In the genomic region with DNA sequence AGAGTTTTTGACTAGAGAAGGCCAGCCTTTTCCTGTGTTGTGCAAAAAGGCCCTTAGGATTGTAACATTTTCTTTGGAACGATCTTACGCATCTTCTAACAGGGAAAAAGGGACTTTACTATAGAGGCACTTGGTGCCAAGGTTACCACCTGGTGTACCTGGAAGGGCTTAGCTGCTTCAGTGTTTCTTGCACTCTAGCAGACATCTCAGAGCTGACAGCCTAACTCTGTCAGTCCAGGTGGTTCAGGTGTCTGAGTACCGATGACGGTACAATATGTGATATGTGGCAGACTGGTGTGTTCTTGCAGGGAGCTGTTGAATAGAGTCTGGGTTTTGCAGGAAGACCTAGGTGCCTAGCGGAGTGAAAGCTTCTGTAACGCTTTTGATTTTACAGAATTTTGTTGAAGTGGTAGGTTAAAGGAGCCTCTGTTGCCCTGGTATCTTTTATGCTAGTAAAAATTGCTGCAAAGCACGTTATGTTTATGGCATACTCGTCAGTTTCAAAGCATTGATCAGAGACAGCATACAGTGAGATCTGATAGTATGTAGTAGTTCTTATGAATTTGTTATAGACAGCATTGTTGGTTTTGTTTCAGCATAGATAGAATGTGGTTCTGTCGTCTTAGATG, we compare ENCODE assay signal across 8 cellular contexts. TPM values are rescaled to one million over a fixed set of nuclear protein-coding genes. Genes with fewer than 3 reads are reported as not detected.
A peak's percentile ranks its signal among the peaks of the same experiment; 100 is the strongest.
DNase-seq lines count a peak whose midpoint lies in the region; ATAC-seq and TF ChIP-seq lines count a peak whose summit lies in the region.

No MANE protein-coding gene starts in this region.

- TF ChIP-seq CTCF in spleen (IDR thresholded peaks at IDR 0.05 in 8 of 11, conservative IDR thresholded peaks at IDR 0.05 in 3 of 11) = no peak

- H3K36me3 ChIP-seq in spleen = no peaks in the 10 kb centered on the region

- peaks cover 0 to 47% (median 24%) of the 10 kb centered on the region in 6 donors for H3K4me1 ChIP-seq in spleen

- H3K27ac ChIP-seq in spleen = peak overlapping the region in 7 of 8 donors; percentile 25 to 90 (median 89)

- ATAC-seq in GM21447 (IDR thresholded peaks at IDR 0.05; ENCODE audit: unreplicated experiment) = no peak
- no peak for ATAC-seq in HG03432 (IDR thresholded peaks at IDR 0.05; ENCODE audit: unreplicated experiment)

- peak; percentile 27 for DNase-seq in DMS153 treated with DMSO at 0.1 percent for 48 hours (lab: John Stamatoyannopoulos, UW; ENCODE audit: unreplicated experiment)
- DNase-seq in NAMALWA (ENCODE audit: low spot score) = peak; percentile 47
- peak; percentile 26 for DNase-seq in activated naive CD4-positive, alpha-beta T cell treated with anti-CD3 and anti-CD28 coated beads, Interleukin-2, amount 10 ng/mL, durations not matched to agents 7 days and 5 days
- no peak for DNase-seq in spleen
- no peak for DNase-seq in NCI-H2081 treated with DMSO at 0.1 percent for 48 hours (lab: John Stamatoyannopoulos, UW)

- peaks cover 38% of the 10 kb centered on the region for H3K4me1 Mint-ChIP-seq in activated naive CD4-positive, alpha-beta T cell treated with anti-CD3 and anti-CD28 coated beads, Interleukin-2, amount 10 ng/mL, durations not matched to agents 7 days and 5 days

- TF ChIP-seq POLR2A in spleen (IDR thresholded peaks at IDR 0.05) = no peak

- intact Hi-C loops in spleen (cut with DNase I; ENCODE audit: low total_unique reads) = no loop called here

- H3K36me3 Mint-ChIP-seq in activated naive CD4-positive, alpha-beta T cell treated with anti-CD3 and anti-CD28 coated beads, Interleukin-2, amount 10 ng/mL, durations not matched to agents 7 days and 5 days = no peaks in the 10 kb centered on the region

- H3K9me3 ChIP-seq in iPS-18c (ENCODE audit: control insufficient read depth, insufficient read depth, low read length) = no peaks in the 10 kb centered on the region
- H3K9me3 ChIP-seq in spleen = peaks cover 0 to 5% (median 0%) of the 10 kb centered on the region in 8 donors

- 22 to 42% (median 25%) methylated on average over 9 of the region's 9 CpGs for WGBS in spleen, 5 donors

- peaks cover 6% of the 10 kb centered on the region for H3K9me3 Mint-ChIP-seq in activated naive CD4-positive, alpha-beta T cell treated with anti-CD3 and anti-CD28 coated beads, Interleukin-2, amount 10 ng/mL, durations not matched to agents 7 days and 5 days

- CTCF ChIA-PET in activated naive CD4-positive, alpha-beta T cell treated with anti-CD3 and anti-CD28 coated beads, Interleukin-2, amount 10 ng/mL, durations not matched to agents 7 days and 5 days (lab: Charles Lee) = interaction anchor here (1.1 kb wide), 1 partner anchor 12 kb away, joined by 3 read pairs; no protein-coding TSS in a partner anchor

- H3K27ac Mint-ChIP-seq in activated naive CD4-positive, alpha-beta T cell treated with anti-CD3 and anti-CD28 coated beads, Interleukin-2, amount 10 ng/mL, durations not matched to agents 7 days and 5 days = peak overlapping the region; percentile 38

- H3K27me3 ChIP-seq in spleen (replicated peaks in 1 of 7) = peaks cover 0 to 47% (median 2%) of the 10 kb centered on the region in 7 donors

- H3K27me3 Mint-ChIP-seq in activated naive CD4-positive, alpha-beta T cell treated with anti-CD3 and anti-CD28 coated beads, Interleukin-2, amount 10 ng/mL, durations not matched to agents 7 days and 5 days = peaks cover 39% of the 10 kb centered on the region

- peak overlapping the region; percentile 74 for H3K4me3 Mint-ChIP-seq in activated naive CD4-positive, alpha-beta T cell treated with anti-CD3 and anti-CD28 coated beads, Interleukin-2, amount 10 ng/mL, durations not matched to agents 7 days and 5 days

- H3K4me3 ChIP-seq in iPS-18c (ENCODE audit: insufficient read depth, low read depth, low read length) = peak overlapping the region; percentile 82
- peak overlapping the region; percentile 71 to 94 (median 90) for H3K4me3 ChIP-seq in spleen

RNA-seq across cellular contexts. Expression of a gene that starts 1.4 kb away (rescaled TPM):
- 10 to 100 TPM in 4 of 7 donors, 1 to 10 TPM in 3; 7.4 to 16.3 (median 12.2) TPM for total RNA-seq in spleen
- polyA plus RNA-seq in spleen = 1 to 10 TPM in 1 of 3 donors, under 1 TPM in 2; 0.74 to 1.5 (median 0.94) TPM

Comparison
In these comparisons a context has a peak if more than half of its experiments do, and no peak if none do; other contexts are left out.
1. DNase-seq: peak in DMS153 treated with DMSO at 0.1 percent for 48 hours (single experiment), NAMALWA (single experiment) and activated naive CD4-positive, alpha-beta T cell treated with anti-CD3 and anti-CD28 coated beads, Interleukin-2, amount 10 ng/mL, durations not matched to agents 7 days and 5 days (single experiment); none in spleen (single experiment) and NCI-H2081 treated with DMSO at 0.1 percent for 48 hours (single experiment).